ENCODE assay signal across 7 cellular contexts in genomic region chr17:29179232-29180036, GRCh38. TPM values are rescaled to one million over a fixed set of nuclear protein-coding genes. Genes with fewer than 3 reads are reported as not detected.
A peak's percentile ranks its signal among the peaks of the same experiment; 100 is the strongest.
DNase-seq lines count a peak whose midpoint lies in the region; ATAC-seq, FAIRE-seq and TF ChIP-seq lines count a peak whose summit lies in the region.

No MANE protein-coding gene starts in this region.

- H3K4me3 ChIP-seq in heart right ventricle = peak overlapping the region; percentile 48 to 77 (median 68)

- 8 to 13% methylated on average over 22 to 28 of the region's 28 CpGs for WGBS in heart right ventricle, 2 donors

- H3K9me3 Mint-ChIP-seq in activated T-cell treated with anti-CD3 and anti-CD28 coated beads, Interleukin-2, amount 50 U/mL, for 72 hours = no peaks in the 10 kb centered on the region
- no peaks in the 10 kb centered on the region for H3K9me3 Mint-ChIP-seq in progenitor cell of endocrine pancreas (ENCODE audit: low read depth)

- intact Hi-C loops in heart right ventricle (cut with DNase I) = loop anchor here in 8 of 10 donors (1.0 to 10.0 kb wide), 8 partner anchors 30 to 113 kb away; no protein-coding TSS in a partner anchor

- no peak overlapping the region for H3K27ac Mint-ChIP-seq in activated T-cell treated with anti-CD3 and anti-CD28 coated beads, Interleukin-2, amount 50 U/mL, for 72 hours
- H3K27ac Mint-ChIP-seq in progenitor cell of endocrine pancreas = peak overlapping the region; percentile 97

- no peaks in the 10 kb centered on the region for H3K9me3 ChIP-seq in heart right ventricle

- FAIRE-seq in G401.6 (lab: Jason Lieb, UNC) = peak; percentile 88

- peaks cover 0 to 5% (median 0%) of the 10 kb centered on the region in 7 donors for H3K27me3 ChIP-seq in heart right ventricle

- peak overlapping the region; percentile 60 to 97 (median 90) for H3K27ac ChIP-seq in heart right ventricle

- TF ChIP-seq CTCF in heart right ventricle (IDR thresholded peaks at IDR 0.05) (no peak), progenitor cell of endocrine pancreas (IDR thresholded peaks at IDR 0.05; ENCODE audit: unreplicated experiment) (no peak)

- H3K4me1 Mint-ChIP-seq in activated T-cell treated with anti-CD3 and anti-CD28 coated beads, Interleukin-2, amount 50 U/mL, for 72 hours (ENCODE audit: low read depth) = peaks cover 38% of the 10 kb centered on the region
- H3K4me1 Mint-ChIP-seq in progenitor cell of endocrine pancreas (ENCODE audit: low read depth) = peaks cover 30% of the 10 kb centered on the region

- peaks cover 11% of the 10 kb centered on the region for H3K27me3 Mint-ChIP-seq in activated T-cell treated with anti-CD3 and anti-CD28 coated beads, Interleukin-2, amount 50 U/mL, for 72 hours (ENCODE audit: low read depth)
- H3K27me3 Mint-ChIP-seq in progenitor cell of endocrine pancreas = peaks cover 13% of the 10 kb centered on the region

- H3K36me3 Mint-ChIP-seq in activated T-cell treated with anti-CD3 and anti-CD28 coated beads, Interleukin-2, amount 50 U/mL, for 72 hours (ENCODE audit: insufficient read depth in 2 of 2) = peaks cover 0 to 2% of the 10 kb centered on the region in 2 donors
- no peaks in the 10 kb centered on the region for H3K36me3 Mint-ChIP-seq in progenitor cell of endocrine pancreas (ENCODE audit: insufficient read depth)

- H3K4me1 ChIP-seq in heart right ventricle = peaks cover 27 to 58% (median 49%) of the 10 kb centered on the region in 9 donors

- H3K4me3 Mint-ChIP-seq in activated T-cell treated with anti-CD3 and anti-CD28 coated beads, Interleukin-2, amount 50 U/mL, for 72 hours = peak overlapping the region; percentile 60 to 62
- H3K4me3 Mint-ChIP-seq in progenitor cell of endocrine pancreas (ENCODE audit: low read depth) = peak overlapping the region; percentile 81

- DNase-seq in NCI-H1105 (lab: John Stamatoyannopoulos, UW) = peak; percentile 30
- no peak for DNase-seq in activated T-cell treated with anti-CD3 and anti-CD28 coated beads, Interleukin-2, amount 50 U/mL, for 72 hours
- DNase-seq in heart right ventricle = peak; percentile 54 to 58
- peak; percentile 57 for DNase-seq in progenitor cell of endocrine pancreas (ENCODE audit: low spot score, unreplicated experiment)

- ATAC-seq in activated T-cell treated with anti-CD3 and anti-CD28 coated beads, Interleukin-2, amount 50 U/mL, for 72 hours (replicated peaks in 1 of 2) = no peak
- ATAC-seq in heart right ventricle (peak; percentile 6 to 67 (median 47)), HG02885 (IDR thresholded peaks at IDR 0.05; ENCODE audit: poor library complexity, unreplicated experiment) (no peak), GM18861 (IDR thresholded peaks at IDR 0.05; ENCODE audit: unreplicated experiment) (no peak)

- H3K36me3 ChIP-seq in heart right ventricle = peaks cover 0 to 1% (median 0%) of the 10 kb centered on the region in 9 donors

RNA-seq across cellular contexts. Expression of gene MYO18A, which starts 0.8 kb away (rescaled TPM):
- total RNA-seq in activated T-cell treated with anti-CD3 and anti-CD28 coated beads, Interleukin-2, amount 50 U/mL, for 72 hours = 10 to 100 TPM; 49.5 to 51.2 TPM
- 100 to 1,000 TPM; 217 to 408 (median 327) TPM for total RNA-seq in heart right ventricle
- polyA plus RNA-seq in heart right ventricle = 100 to 1,000 TPM in 1 of 2 donors, 10 to 100 TPM in 1; 61.4 to 442 TPM
- total RNA-seq in progenitor cell of endocrine pancreas = 75.7 and 77.1 TPM in 2 replicates

Comparison
In these comparisons a context has a peak if more than half of its experiments do, and no peak if none do; other contexts are left out.
1. DNase-seq: peak in NCI-H1105 (single experiment), heart right ventricle (2 of 2) and progenitor cell of endocrine pancreas (single experiment); none in activated T-cell treated with anti-CD3 and anti-CD28 coated beads, Interleukin-2, amount 50 U/mL, for 72 hours (0 of 2).
2. ATAC-seq: peak in heart right ventricle (8 of 8); none in activated T-cell treated with anti-CD3 and anti-CD28 coated beads, Interleukin-2, amount 50 U/mL, for 72 hours (0 of 2), HG02885 (single experiment) and GM18861 (single experiment).